Comparison of ENCODE assay signal across 20 cellular contexts in the genomic region with DNA sequence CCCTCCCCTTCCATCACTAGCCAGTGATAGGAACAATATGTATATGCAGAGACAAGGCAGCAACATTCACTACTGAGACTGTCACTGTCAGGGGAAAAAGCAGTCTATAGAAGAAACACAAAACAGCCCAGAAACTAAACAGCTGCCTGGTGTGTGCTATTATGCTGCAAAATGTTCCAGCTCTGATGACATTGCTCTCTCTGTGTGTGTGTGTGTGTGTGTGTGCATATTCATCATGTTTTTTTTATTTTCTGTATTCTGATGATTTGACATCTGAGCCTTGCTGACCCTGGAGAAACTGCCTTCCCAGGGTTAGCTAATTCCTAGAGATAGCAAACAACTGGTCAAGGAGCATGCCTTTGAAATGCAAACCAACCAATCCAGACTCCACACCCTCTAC.
"Had no signal": no experiment of that assay in that cellular context is flagged by ENCODE, and none has a peak within 500 bp of the region (broad histone marks: within the 10 kb centered on the region; RNA-seq: fewer than 3 reads in every experiment).

No MANE protein-coding gene starts in this region.

- H3K4me1 ChIP-seq: left lung had no signal

- H3K27me3 ChIP-seq: esophagus muscularis mucosa, left lung, tibial artery had no signal

- DNase-seq: activated CD4-positive, CD25-positive, alpha-beta regulatory T cell treated with anti-CD3 and anti-CD28 coated beads, Interleukin-2, amount 50 U/mL, for 72 hours; activated CD8-positive, alpha-beta memory T cell treated with anti-CD3 and anti-CD28 coated beads for 24 hours; activated CD8-positive, alpha-beta memory T cell treated with anti-CD3 and anti-CD28 coated beads, Interleukin-2, amount 50 U/mL, for 48 hours; activated effector memory CD4-positive, alpha-beta T cell treated with anti-CD3 and anti-CD28 coated beads, Interleukin-2, amount 50 U/mL, for 16 hours; activated naive CD4-positive, alpha-beta T cell treated with anti-CD3 and anti-CD28 coated beads, Interleukin-2, amount 50 U/mL, for 16 hours; activated T-cell treated with anti-CD3 and anti-CD28 coated beads, Interleukin-2, amount 50 U/mL, for 48 hours; effector CD8-positive, alpha-beta T cell; foreskin melanocyte; glutamatergic neuron; hippocampal formation; islet precursor cell; left lung; mammary epithelial cell; naive thymus-derived CD8-positive, alpha-beta T cell; nucleus accumbens; stimulated activated naive CD4-positive, alpha-beta T cell; substantia nigra; tibial artery had no signal

- H3K4me3 Mint-ChIP-seq: dendritic cell treated with granulocyte-macrophage colony-stimulating factor and Interleukin-4, amounts not matched to agents 40 ng/mL and 50 ng/mL, for 4 days; naive thymus-derived CD8-positive, alpha-beta T cell had no signal

- H3K9me3 ChIP-seq: esophagus muscularis mucosa, left lung, tibial artery had no signal

- H3K27me3 Mint-ChIP-seq: dendritic cell treated with granulocyte-macrophage colony-stimulating factor and Interleukin-4, amounts not matched to agents 40 ng/mL and 50 ng/mL, for 4 days had no signal

- ATAC-seq: left lung; naive thymus-derived CD8-positive, alpha-beta T cell had no signal

- H3K9me3 Mint-ChIP-seq: naive thymus-derived CD8-positive, alpha-beta T cell had no signal

- H3K4me3 ChIP-seq: esophagus muscularis mucosa, left lung, tibial artery had no signal

- H3K36me3 Mint-ChIP-seq: naive thymus-derived CD8-positive, alpha-beta T cell had no signal

- H3K27ac ChIP-seq: esophagus muscularis mucosa, left lung had no signal

- H3K36me3 ChIP-seq: esophagus muscularis mucosa, left lung, tibial artery had no signal

- H3K27ac Mint-ChIP-seq: dendritic cell treated with granulocyte-macrophage colony-stimulating factor and Interleukin-4, amounts not matched to agents 40 ng/mL and 50 ng/mL, for 4 days; naive thymus-derived CD8-positive, alpha-beta T cell had no signal
